ENCODE assay signal across 10 cellular contexts in the genomic region with DNA sequence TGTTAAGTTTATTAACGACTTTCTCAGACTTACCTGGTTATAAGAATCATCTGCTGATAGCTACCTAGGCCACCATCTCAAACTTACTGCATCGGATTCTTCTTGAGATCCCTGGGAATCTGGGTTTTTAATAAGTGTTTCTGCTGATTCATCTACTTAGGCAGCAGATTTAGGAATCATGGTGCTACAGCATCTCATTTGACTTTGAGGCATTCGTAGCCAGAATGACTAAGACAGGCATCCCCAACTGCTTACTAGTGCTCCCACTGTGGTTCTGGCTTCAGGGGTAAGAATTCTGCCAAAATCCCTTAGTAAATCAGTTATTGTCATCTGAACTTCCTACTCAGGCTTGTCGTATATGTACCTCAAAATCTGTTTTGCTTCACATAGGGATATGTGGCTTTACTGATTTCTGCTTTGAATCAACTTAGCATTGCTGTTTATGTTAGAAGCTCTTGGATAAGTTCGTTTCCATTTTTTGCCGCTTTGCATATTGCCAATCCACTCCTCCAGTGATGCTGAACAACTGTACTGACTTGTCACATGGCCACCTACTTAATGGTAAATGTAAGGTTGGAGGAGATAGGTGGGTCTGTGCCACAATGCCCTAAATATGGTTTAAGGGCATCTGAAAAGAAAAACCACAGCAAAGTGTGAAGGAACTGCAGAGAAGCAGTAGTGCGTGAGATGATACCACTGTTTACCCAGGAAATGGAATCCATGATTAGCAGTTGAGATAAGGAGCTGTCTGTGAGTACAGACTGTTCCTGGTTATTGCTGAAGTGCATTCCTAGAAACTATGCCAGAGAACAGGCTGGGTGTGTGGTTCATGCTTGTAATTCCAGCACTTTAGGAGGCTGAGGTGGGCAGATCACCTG.
DNase-seq lines count a peak whose midpoint lies in the region; TF ChIP-seq lines count a peak whose summit lies in the region.
"Had no signal": no experiment of that assay in that cellular context is flagged by ENCODE, and none has a peak within 500 bp of the region (broad histone marks: within the 10 kb centered on the region; RNA-seq: fewer than 3 reads in every experiment).

No MANE protein-coding gene starts in this region.

- no peaks in the 10 kb centered on the region for H3K9me3 Mint-ChIP-seq in activated CD4-positive, alpha-beta T cell treated with anti-CD3 and anti-CD28 coated beads, Interleukin-2, amount 10 ng/mL, durations not matched to agents 24 days and 14 days
- H3K9me3 Mint-ChIP-seq: brain had no signal

- no peak overlapping the region for H2AFZ ChIP-seq in smooth muscle cell (ENCODE audit: low read depth)

- no peak for DNase-seq in activated CD4-positive, alpha-beta T cell treated with anti-CD3 and anti-CD28 coated beads, Interleukin-2, amount 10 ng/mL, durations not matched to agents 24 days and 14 days
- no peak for DNase-seq in activated CD4-positive, alpha-beta T cell treated with anti-CD3 and anti-CD28 coated beads, Interleukin-2, amount 50 U/mL, for 1 hour
- DNase-seq in RPMI7951 (ENCODE audit: low read depth) (peak; percentile 63), fibroblast of peridontal ligament (ENCODE audit: extremely low read depth) (peak; percentile 84), smooth muscle cell (lab: John Stamatoyannopoulos, UW; ENCODE audit: unreplicated experiment) (no peak), NCI-H446 (lab: John Stamatoyannopoulos, UW) (no peak), amygdala (lab: John Stamatoyannopoulos, UW) (no peak), NK-92 (lab: John Stamatoyannopoulos, UW; ENCODE audit: unreplicated experiment) (no peak)
- DNase-seq: stimulated activated CD4-positive, alpha-beta T cell treated with anti-CD3 and anti-CD28 coated beads, Interleukin-4, amount 100 ng/mL, for 1 hour had no signal

- no peaks in the 10 kb centered on the region for H3K27me3 ChIP-seq in smooth muscle cell (ENCODE audit: low read depth)

- peaks cover 8% of the 10 kb centered on the region for H3K4me1 Mint-ChIP-seq in activated CD4-positive, alpha-beta T cell treated with anti-CD3 and anti-CD28 coated beads, Interleukin-2, amount 10 ng/mL, durations not matched to agents 24 days and 14 days
- H3K4me1 Mint-ChIP-seq: brain had no signal

- H4K20me1 ChIP-seq in smooth muscle cell (ENCODE audit: low read depth): peaks cover 24% of the 10 kb centered on the region

- no peak overlapping the region for H3K9ac ChIP-seq in smooth muscle cell (ENCODE audit: low read depth)

- H3K27me3 Mint-ChIP-seq in activated CD4-positive, alpha-beta T cell treated with anti-CD3 and anti-CD28 coated beads, Interleukin-2, amount 10 ng/mL, durations not matched to agents 24 days and 14 days: no peaks in the 10 kb centered on the region
- H3K27me3 Mint-ChIP-seq: brain had no signal

- H3K27ac ChIP-seq in smooth muscle cell (ENCODE audit: low read depth): peak overlapping the region; percentile 66

- no peaks in the 10 kb centered on the region for H3K4me1 ChIP-seq in smooth muscle cell (ENCODE audit: low read depth)

- H3K27ac Mint-ChIP-seq in activated CD4-positive, alpha-beta T cell treated with anti-CD3 and anti-CD28 coated beads, Interleukin-2, amount 10 ng/mL, durations not matched to agents 24 days and 14 days: peak overlapping the region; percentile 30

- TF ChIP-seq CTCF in smooth muscle cell (IDR thresholded peaks at IDR 0.05; ENCODE audit: borderline replicate concordance, insufficient read depth, poor library complexity, severe bottlenecking): no peak

- peaks cover 12% of the 10 kb centered on the region for H3K36me3 ChIP-seq in smooth muscle cell (ENCODE audit: low read depth)

- no peaks in the 10 kb centered on the region for H3K79me2 ChIP-seq in smooth muscle cell (ENCODE audit: low read depth)

- H3K36me3 Mint-ChIP-seq in activated CD4-positive, alpha-beta T cell treated with anti-CD3 and anti-CD28 coated beads, Interleukin-2, amount 10 ng/mL, durations not matched to agents 24 days and 14 days (ENCODE audit: low read depth): peaks cover 38% of the 10 kb centered on the region

- H3K9me3 ChIP-seq in smooth muscle cell (replicated peaks; ENCODE audit: low read depth): no peaks in the 10 kb centered on the region

- no peak overlapping the region for H3K4me2 ChIP-seq in smooth muscle cell

- intact Hi-C loops in activated CD4-positive, alpha-beta T cell treated with anti-CD3 and anti-CD28 coated beads, Interleukin-2, amount 10 ng/mL, durations not matched to agents 24 days and 14 days (cut with micrococcal nuclease): loop anchor here (5.0 to 10.0 kb wide), 2 partner anchors 128 to 210 kb away; partner anchors contain the start of genes KLHL24 and KLHL6

- H3F3A ChIP-seq in smooth muscle cell (ENCODE audit: low read depth): no peaks in the 10 kb centered on the region

- H3K4me3 ChIP-seq in smooth muscle cell: no peak overlapping the region

- WGBS in smooth muscle cell (ENCODE audit: low lambda C conversion rate): 50% methylated on average over 7 of the region's 7 CpGs

- H3K4me3 Mint-ChIP-seq in activated CD4-positive, alpha-beta T cell treated with anti-CD3 and anti-CD28 coated beads, Interleukin-2, amount 10 ng/mL, durations not matched to agents 24 days and 14 days: no peak overlapping the region
- H3K4me3 Mint-ChIP-seq: brain had no signal

Comparison
In these comparisons a context has a peak if more than half of its experiments do, and no peak if none do; other contexts are left out.
1. DNase-seq: peak in RPMI7951 (single experiment) and fibroblast of peridontal ligament (single experiment); none in activated CD4-positive, alpha-beta T cell treated with anti-CD3 and anti-CD28 coated beads, Interleukin-2, amount 10 ng/mL, durations not matched to agents 24 days and 14 days (single experiment), activated CD4-positive, alpha-beta T cell treated with anti-CD3 and anti-CD28 coated beads, Interleukin-2, amount 50 U/mL, for 1 hour (single experiment), smooth muscle cell (single experiment), NCI-H446 (0 of 2), amygdala (0 of 56) and NK-92 (single experiment).